20 cellular contexts compared by ENCODE assay signal in genomic region chr1:160374291-160374690, GRCh38. TPM values are rescaled to one million over a fixed set of nuclear protein-coding genes. Genes with fewer than 3 reads are reported as not detected.
DNase-seq lines count a peak whose midpoint lies in the region; ATAC-seq and TF ChIP-seq lines count a peak whose summit lies in the region.
"Had no signal": no experiment of that assay in that cellular context is flagged by ENCODE, and none has a peak within 500 bp of the region (broad histone marks: within the 10 kb centered on the region; RNA-seq: fewer than 3 reads in every experiment).

No MANE protein-coding gene starts in this region.

- TF ChIP-seq CTCF in gastroesophageal sphincter (IDR thresholded peaks at IDR 0.05): no peak

- no peak overlapping the region for H4K8ac ChIP-seq in mesenchymal stem cell (ENCODE audit: low read length)

- no peak overlapping the region for H3K9ac ChIP-seq in mesenchymal stem cell (ENCODE audit: low read length)

- peak overlapping the region; percentile 71 for H3K27ac Mint-ChIP-seq in stimulated activated memory B cell treated with anti-CD40 and anti-IgM and Interleukin-4, amounts not matched to agents 10 μg/mL and 1 μg/mL and 100 μg/mL, for 72 hours
- H3K27ac Mint-ChIP-seq: activated naive CD8-positive, alpha-beta T cell treated with anti-CD3 and anti-CD28 coated beads for 36 hours; IgD-negative memory B cell had no signal

- H3K27ac ChIP-seq in SJCRH30 (peak overlapping the region; percentile 98), gastroesophageal sphincter (peak overlapping the region in 3 of 4 donors; percentile 13 to 61 (median 54)), mesenchymal stem cell (ENCODE audit: low read length, poor library complexity, severe bottlenecking) (no peak overlapping the region)
- H3K27ac ChIP-seq: testis had no signal

- no peak overlapping the region for H3K23ac ChIP-seq in mesenchymal stem cell (ENCODE audit: low read length in 2 of 2)

- no peaks in the 10 kb centered on the region for H3K36me3 ChIP-seq in SJCRH30
- H3K36me3 ChIP-seq in gastroesophageal sphincter: no peaks in the 10 kb centered on the region
- peaks cover 0 to 3% of the 10 kb centered on the region in 2 experiments for H3K36me3 ChIP-seq in mesenchymal stem cell (ENCODE audit: control insufficient read depth in 1 of 2, insufficient read depth in 2 of 2, low read depth in 1 of 2, low read length in 2 of 2)

- H3K4me3 ChIP-seq in SJCRH30 (peak overlapping the region; percentile 40), gastroesophageal sphincter (no peak overlapping the region), mesenchymal stem cell (ENCODE audit: insufficient read depth in 1 of 2, low read depth in 1 of 2, low read length in 2 of 2) (no peak overlapping the region)
- H3K4me3 ChIP-seq: body of pancreas, lung, skin epidermis, testis had no signal

- ATAC-seq in gastroesophageal sphincter (no peak), GM18870 (IDR thresholded peaks at IDR 0.05; ENCODE audit: unreplicated experiment) (no peak)
- ATAC-seq in stimulated activated memory B cell treated with anti-CD40 and anti-IgM and Interleukin-4, amounts not matched to agents 10 μg/mL and 1 μg/mL and 100 μg/mL, for 72 hours: no peak
- ATAC-seq: body of pancreas; naive thymus-derived CD4-positive, alpha-beta T cell had no signal

- peaks cover 24% of the 10 kb centered on the region for H3K4me1 Mint-ChIP-seq in stimulated activated memory B cell treated with anti-CD40 and anti-IgM and Interleukin-4, amounts not matched to agents 10 μg/mL and 1 μg/mL and 100 μg/mL, for 72 hours

- no peak overlapping the region for H2BK5ac ChIP-seq in mesenchymal stem cell (ENCODE audit: low read depth, low read length, poor library complexity, severe bottlenecking)

- H2BK120ac ChIP-seq in mesenchymal stem cell (ENCODE audit: low read depth, low read length): no peak overlapping the region

- peaks cover 40% of the 10 kb centered on the region for H3K4me1 ChIP-seq in SJCRH30
- peaks cover 0 to 25% (median 12%) of the 10 kb centered on the region in 3 donors for H3K4me1 ChIP-seq in gastroesophageal sphincter
- H3K4me1 ChIP-seq in mesenchymal stem cell (ENCODE audit: control insufficient read depth, insufficient read depth, low read depth, low read length): peaks cover 20% of the 10 kb centered on the region

- no peak overlapping the region for H3K18ac ChIP-seq in mesenchymal stem cell (ENCODE audit: low read depth in 1 of 2, low read length in 2 of 2)

- no peaks in the 10 kb centered on the region for H3K9me3 Mint-ChIP-seq in stimulated activated memory B cell treated with anti-CD40 and anti-IgM and Interleukin-4, amounts not matched to agents 10 μg/mL and 1 μg/mL and 100 μg/mL, for 72 hours
- H3K9me3 Mint-ChIP-seq: activated naive CD8-positive, alpha-beta T cell treated with anti-CD3 and anti-CD28 coated beads for 36 hours; IgD-negative memory B cell had no signal

- H3K4me3 Mint-ChIP-seq in stimulated activated memory B cell treated with anti-CD40 and anti-IgM and Interleukin-4, amounts not matched to agents 10 μg/mL and 1 μg/mL and 100 μg/mL, for 72 hours: no peak overlapping the region
- H3K4me3 Mint-ChIP-seq: activated naive CD8-positive, alpha-beta T cell treated with anti-CD3 and anti-CD28 coated beads for 36 hours; naive thymus-derived CD4-positive, alpha-beta T cell had no signal

- TF ChIP-seq POLR2A in gastroesophageal sphincter (IDR thresholded peaks at IDR 0.05): no peak

- H3K27me3 Mint-ChIP-seq in stimulated activated memory B cell treated with anti-CD40 and anti-IgM and Interleukin-4, amounts not matched to agents 10 μg/mL and 1 μg/mL and 100 μg/mL, for 72 hours: no peaks in the 10 kb centered on the region
- H3K27me3 Mint-ChIP-seq: activated naive CD8-positive, alpha-beta T cell treated with anti-CD3 and anti-CD28 coated beads for 36 hours; IgD-negative memory B cell had no signal

- no peak overlapping the region for H4K91ac ChIP-seq in mesenchymal stem cell (ENCODE audit: low read length)

- no peak overlapping the region for H3K4me2 ChIP-seq in mesenchymal stem cell (ENCODE audit: low read length, poor library complexity, severe bottlenecking)

- no peak overlapping the region for H3K14ac ChIP-seq in mesenchymal stem cell (ENCODE audit: low read length in 2 of 2)

- TF ChIP-seq EP300 in gastroesophageal sphincter (IDR thresholded peaks at IDR 0.05): no peak

- no peak overlapping the region for H3K4ac ChIP-seq in mesenchymal stem cell (ENCODE audit: low read depth in 1 of 2, low read length in 2 of 2)

- H2BK15ac ChIP-seq in mesenchymal stem cell (ENCODE audit: low read depth, poor library complexity, severe bottlenecking): no peak overlapping the region

- no peak overlapping the region for H2AK5ac ChIP-seq in mesenchymal stem cell (ENCODE audit: low read length, severe bottlenecking)

- DNase-seq in DMS53 (lab: John Stamatoyannopoulos, UW) (peak; percentile 35), DMS53 treated with DMSO at 0.1 percent for 48 hours (lab: John Stamatoyannopoulos, UW; ENCODE audit: unreplicated experiment) (no peak), SJCRH30 (peak; percentile 53 to 76), mesenchymal stem cell (no peak)
- no peak for DNase-seq in NK-92 treated with Interleukin-12 subunit alpha and Interleukin-12 subunit beta, amount 100 ng/mL, for 24 hours (lab: John Stamatoyannopoulos, UW)
- DNase-seq: 8988T; activated CD4-positive, CD25-positive, alpha-beta regulatory T cell; activated naive CD8-positive, alpha-beta T cell treated with anti-CD3 and anti-CD28 coated beads for 36 hours; body of pancreas; naive thymus-derived CD4-positive, alpha-beta T cell; NCI-H1694 treated with DMSO at 0.1 percent for 48 hours; stimulated activated CD4-positive, alpha-beta T cell treated with anti-CD3 and anti-CD28 coated beads, Interleukin-4, amount 100 ng/mL, for 1 hour; T-helper 1 cell had no signal

- H3K36me3 Mint-ChIP-seq in stimulated activated memory B cell treated with anti-CD40 and anti-IgM and Interleukin-4, amounts not matched to agents 10 μg/mL and 1 μg/mL and 100 μg/mL, for 72 hours: peaks cover 9% of the 10 kb centered on the region
- H3K36me3 Mint-ChIP-seq: activated naive CD8-positive, alpha-beta T cell treated with anti-CD3 and anti-CD28 coated beads for 36 hours; IgD-negative memory B cell; naive thymus-derived CD4-positive, alpha-beta T cell had no signal

- no peaks in the 10 kb centered on the region for H3K9me3 ChIP-seq in SJCRH30 (replicated peaks)
- no peaks in the 10 kb centered on the region for H3K9me3 ChIP-seq in gastroesophageal sphincter
- H3K9me3 ChIP-seq in mesenchymal stem cell (ENCODE audit: control insufficient read depth, low read length): no peaks in the 10 kb centered on the region
- H3K9me3 ChIP-seq: body of pancreas, testis had no signal

- H2AFZ ChIP-seq in mesenchymal stem cell (ENCODE audit: low read depth, low read length): no peak overlapping the region

- no peaks in the 10 kb centered on the region for H3K79me1 ChIP-seq in mesenchymal stem cell (replicated peaks; ENCODE audit: low read length, poor library complexity, severe bottlenecking)

- H3K27me3 ChIP-seq in SJCRH30 (no peaks in the 10 kb centered on the region), gastroesophageal sphincter (peaks cover 49% of the 10 kb centered on the region), mesenchymal stem cell (ENCODE audit: control insufficient read depth in 1 of 2, insufficient read depth in 1 of 2, low read length in 2 of 2) (peaks cover 0 to 19% of the 10 kb centered on the region in 2 experiments)
- H3K27me3 ChIP-seq: body of pancreas, testis had no signal

- 60 to 69% methylated on average over 1 to 3 of the region's 3 CpGs for WGBS in gastroesophageal sphincter (ENCODE audit: low coverage in 1 of 2), 2 donors
- 99% methylated on average over 3 of the region's 3 CpGs for WGBS in mesenchymal stem cell

- H2BK12ac ChIP-seq in mesenchymal stem cell (ENCODE audit: low read length in 2 of 2): no peak overlapping the region

RNA-seq across cellular contexts. Expression of gene NHLH1, which starts 7.4 kb away (rescaled TPM):
- 1.4 and 2.2 TPM in 2 replicates for total RNA-seq in SJCRH30 (2014; rRNA removed; shearing (Covaris generic))
- not detected for total RNA-seq in gastroesophageal sphincter
- polyA plus RNA-seq in mesenchymal stem cell (2013, experiment 1 of 2): 0.23 TPM
- 0.16 TPM for polyA plus RNA-seq in mesenchymal stem cell (2013, experiment 2 of 2)
- total RNA-seq: body of pancreas had no signal
- polyA plus RNA-seq: IgD-negative memory B cell; naive thymus-derived CD4-positive, alpha-beta T cell had no signal

RNA-seq across cellular contexts. Expression of gene VANGL2, which starts 26.1 kb away (rescaled TPM):
- total RNA-seq in SJCRH30 (2014; rRNA removed; shearing (Covaris generic)): 11.1 and 12.8 TPM in 2 replicates
- total RNA-seq in gastroesophageal sphincter: 1 to 10 TPM in 3 of 4 donors, under 1 TPM in 1; 0.62 to 8.5 (median 4.3) TPM
- 9.6 TPM for polyA plus RNA-seq in mesenchymal stem cell (2013, experiment 1 of 2)
- 8.8 TPM for polyA plus RNA-seq in mesenchymal stem cell (2013, experiment 2 of 2)
- polyA plus RNA-seq: IgD-negative memory B cell; naive thymus-derived CD4-positive, alpha-beta T cell had no signal

RNA-seq across cellular contexts. Expression of gene NCSTN, which starts 31.1 kb away (rescaled TPM):
- total RNA-seq in SJCRH30 (2014; rRNA removed; shearing (Covaris generic)): 49.3 and 56.9 TPM in 2 replicates
- 10 to 100 TPM; 41.5 to 49.2 (median 47.5) TPM for total RNA-seq in gastroesophageal sphincter
- polyA plus RNA-seq in mesenchymal stem cell (2013, experiment 1 of 2): 193 TPM
- polyA plus RNA-seq in mesenchymal stem cell (2013, experiment 2 of 2): 190 TPM

RNA-seq across cellular contexts. Expression of gene COPA, which starts 31.2 kb away (rescaled TPM):
- total RNA-seq in SJCRH30 (2014; rRNA removed; shearing (Covaris generic)): 107 TPM in 2 replicates
- 100 to 1,000 TPM in 2 of 4 donors, 10 to 100 TPM in 2; 92.3 to 127 (median 111) TPM for total RNA-seq in gastroesophageal sphincter
- polyA plus RNA-seq in mesenchymal stem cell (2013, experiment 1 of 2): 189 TPM
- 186 TPM for polyA plus RNA-seq in mesenchymal stem cell (2013, experiment 2 of 2)

Comparison
In these comparisons a context has a peak if more than half of its experiments do, and no peak if none do; other contexts are left out.
1. DNase-seq: peak in DMS53 (single experiment) and SJCRH30 (2 of 2); none in DMS53 treated with DMSO at 0.1 percent for 48 hours (single experiment), mesenchymal stem cell (single experiment) and NK-92 treated with Interleukin-12 subunit alpha and Interleukin-12 subunit beta, amount 100 ng/mL, for 24 hours (single experiment).